10 cellular contexts compared by ENCODE assay signal in genomic region chr14:60999536-60999935, GRCh38.
"Had no signal": no experiment of that assay in that cellular context is flagged by ENCODE, and none has a peak within 500 bp of the region (broad histone marks: within the 10 kb centered on the region; RNA-seq: fewer than 3 reads in every experiment).

No MANE protein-coding gene starts in this region.

- H3K9me3 Mint-ChIP-seq: HFFc6 had no signal

- H2AFZ ChIP-seq: GM23248 had no signal

- H3K4me1 ChIP-seq: HAP-1 had no signal

- H3K27ac ChIP-seq: GM23248, HL-60 had no signal

- H3K9ac ChIP-seq: GM23248 had no signal

- H3K27ac Mint-ChIP-seq: HFFc6 had no signal

- DNase-seq: GM23248, GOT3, H7, HFFc6, IMR-90, KG1 had no signal

- H3K9me3 ChIP-seq: HAP-1 had no signal

- H3K4me3 Mint-ChIP-seq: HFFc6 had no signal

- H3K4me3 ChIP-seq: GM23248, HAP-1, K562 had no signal

- ATAC-seq: HCT116, K562 had no signal

- FAIRE-seq: K562 had no signal

- H3K36me3 ChIP-seq: HAP-1 had no signal
